Comparison of ENCODE assay signal across 15 cellular contexts in the genomic region with DNA sequence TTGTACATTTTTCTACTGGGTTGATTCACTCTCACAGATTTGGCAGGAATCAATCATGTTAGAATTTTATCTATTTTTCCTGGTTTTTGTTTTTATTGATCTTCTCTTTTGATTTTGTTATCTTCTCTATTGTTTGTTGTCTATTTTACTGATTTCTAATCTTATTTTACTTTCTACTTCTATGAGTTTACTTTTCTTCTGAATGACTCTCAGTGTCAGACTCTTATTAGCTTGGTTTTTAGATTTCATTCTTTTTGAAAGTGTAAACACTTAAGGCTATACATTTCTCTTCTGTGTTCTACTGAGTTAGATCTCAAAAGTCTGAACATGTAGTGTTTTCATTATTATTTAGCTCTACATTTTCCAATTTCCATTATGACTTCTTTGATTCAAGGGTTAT.
"Had no signal": no experiment of that assay in that cellular context is flagged by ENCODE, and none has a peak within 500 bp of the region (broad histone marks: within the 10 kb centered on the region; RNA-seq: fewer than 3 reads in every experiment).

No MANE protein-coding gene starts in this region.

- DNase-seq: activated CD4-positive, CD25-positive, alpha-beta regulatory T cell treated with anti-CD3 and anti-CD28 coated beads, Interleukin-2, amount 50 U/mL, for 72 hours; activated gamma-delta T cell; body of pancreas; central memory CD4-positive, alpha-beta T cell; cortex of kidney; effector CD8-positive, alpha-beta T cell; kidney glomerular epithelial cell; midbrain; posterior cingulate gyrus; right cardiac atrium; small intestine; stimulated activated naive B cell treated with anti-CD40 and anti-IgM and Interleukin-4, amounts not matched to agents 10 μg/mL and 1 μg/mL and 100 μg/mL, for 72 hours had no signal

- H3K9me3 Mint-ChIP-seq: stimulated activated naive B cell treated with anti-CD40 and anti-IgM and Interleukin-4, amounts not matched to agents 10 μg/mL and 1 μg/mL and 100 μg/mL, for 72 hours had no signal

- H3K4me1 Mint-ChIP-seq: stimulated activated naive B cell treated with anti-CD40 and anti-IgM and Interleukin-4, amounts not matched to agents 10 μg/mL and 1 μg/mL and 100 μg/mL, for 72 hours had no signal

- H3K4me3 ChIP-seq: body of pancreas, tibial nerve, vagina had no signal

- H3K27ac ChIP-seq: body of pancreas, neutrophil, tibial nerve, vagina had no signal

- H3K4me1 ChIP-seq: body of pancreas, tibial nerve, vagina had no signal

- H3K27ac Mint-ChIP-seq: stimulated activated naive B cell treated with anti-CD40 and anti-IgM and Interleukin-4, amounts not matched to agents 10 μg/mL and 1 μg/mL and 100 μg/mL, for 72 hours had no signal

- H3K27me3 ChIP-seq: body of pancreas, neutrophil, tibial nerve, vagina had no signal

- H3K27me3 Mint-ChIP-seq: stimulated activated naive B cell treated with anti-CD40 and anti-IgM and Interleukin-4, amounts not matched to agents 10 μg/mL and 1 μg/mL and 100 μg/mL, for 72 hours had no signal

- FAIRE-seq: small intestine had no signal

- ATAC-seq: body of pancreas; right cardiac atrium; stimulated activated naive B cell treated with anti-CD40 and anti-IgM and Interleukin-4, amounts not matched to agents 10 μg/mL and 1 μg/mL and 100 μg/mL, for 72 hours had no signal

- H3K4me3 Mint-ChIP-seq: stimulated activated naive B cell treated with anti-CD40 and anti-IgM and Interleukin-4, amounts not matched to agents 10 μg/mL and 1 μg/mL and 100 μg/mL, for 72 hours had no signal

- H3K9me3 ChIP-seq: neutrophil, tibial nerve, vagina had no signal
